In genomic region chr16:85220125-85220839, GRCh38 we compare ENCODE assay signal across 8 cellular contexts.
A peak's percentile ranks its signal among the peaks of the same experiment; 100 is the strongest.
DNase-seq lines count a peak whose midpoint lies in the region; ATAC-seq, FAIRE-seq and TF ChIP-seq lines count a peak whose summit lies in the region.

No MANE protein-coding gene starts in this region.

- peak overlapping the region; percentile 64 for H3K27ac Mint-ChIP-seq in activated naive CD8-positive, alpha-beta T cell treated with anti-CD3 and anti-CD28 coated beads, Interleukin-2, amount 10 ng/mL, durations not matched to agents 7 days and 5 days
- no peak overlapping the region for H3K27ac Mint-ChIP-seq in activated naive CD8-positive, alpha-beta T cell treated with anti-CD3 and anti-CD28 coated beads for 36 hours

- POLR2A ChIA-PET in activated naive CD8-positive, alpha-beta T cell treated with anti-CD3 and anti-CD28 coated beads, Interleukin-2, amount 10 ng/mL, durations not matched to agents 7 days and 5 days (lab: Charles Lee), result no interaction called here

- peaks cover 7 to 30% (median 17%) of the 10 kb centered on the region in 5 donors for H3K4me1 ChIP-seq in subcutaneous abdominal adipose tissue (ENCODE audit: control insufficient read depth in 5 of 5, insufficient read depth in 5 of 5, low read length in 5 of 5)

- TF ChIP-seq CTCF in astrocyte of the spinal cord (IDR thresholded peaks at IDR 0.05; ENCODE audit: low read depth, low read length), result no peak

- no peaks in the 10 kb centered on the region for H3K36me3 ChIP-seq in subcutaneous abdominal adipose tissue (ENCODE audit: control insufficient read depth in 5 of 5, insufficient read depth in 5 of 5, low read length in 5 of 5)

- H3K9ac ChIP-seq in subcutaneous abdominal adipose tissue (ENCODE audit: low read length in 5 of 5), result peak overlapping the region in 4 of 5 donors; percentile 11 to 62 (median 50)

- peaks cover 1% of the 10 kb centered on the region for H3K4me1 Mint-ChIP-seq in activated naive CD8-positive, alpha-beta T cell treated with anti-CD3 and anti-CD28 coated beads, Interleukin-2, amount 10 ng/mL, durations not matched to agents 7 days and 5 days
- no peaks in the 10 kb centered on the region for H3K4me1 Mint-ChIP-seq in activated naive CD8-positive, alpha-beta T cell treated with anti-CD3 and anti-CD28 coated beads for 36 hours

- FAIRE-seq in GM19239 (lab: Jason Lieb, UNC), result no peak

- H3K27me3 ChIP-seq in subcutaneous abdominal adipose tissue (ENCODE audit: control insufficient read depth in 5 of 5, insufficient read depth in 4 of 5, low read length in 5 of 5), result no peaks in the 10 kb centered on the region

- H3K4me3 ChIP-seq in astrocyte of the spinal cord (ENCODE audit: low read depth, low read length), result peak overlapping the region; percentile 1
- peak overlapping the region in 4 of 5 donors; percentile 22 to 52 (median 42) for H3K4me3 ChIP-seq in subcutaneous abdominal adipose tissue (ENCODE audit: low read depth in 1 of 5, low read length in 5 of 5)

- H3K27me3 Mint-ChIP-seq in activated naive CD8-positive, alpha-beta T cell treated with anti-CD3 and anti-CD28 coated beads, Interleukin-2, amount 10 ng/mL, durations not matched to agents 7 days and 5 days, result peaks cover 3% of the 10 kb centered on the region
- peaks cover 4% of the 10 kb centered on the region for H3K27me3 Mint-ChIP-seq in activated naive CD8-positive, alpha-beta T cell treated with anti-CD3 and anti-CD28 coated beads for 36 hours

- H3K36me3 Mint-ChIP-seq in activated naive CD8-positive, alpha-beta T cell treated with anti-CD3 and anti-CD28 coated beads, Interleukin-2, amount 10 ng/mL, durations not matched to agents 7 days and 5 days, result no peaks in the 10 kb centered on the region
- no peaks in the 10 kb centered on the region for H3K36me3 Mint-ChIP-seq in activated naive CD8-positive, alpha-beta T cell treated with anti-CD3 and anti-CD28 coated beads for 36 hours

- DNase-seq in activated naive CD8-positive, alpha-beta T cell treated with anti-CD3 and anti-CD28 coated beads, Interleukin-2, amount 10 ng/mL, durations not matched to agents 7 days and 5 days, result no peak
- DNase-seq in activated naive CD8-positive, alpha-beta T cell treated with anti-CD3 and anti-CD28 coated beads for 36 hours, result no peak
- DNase-seq in astrocyte of the spinal cord (ENCODE audit: low read depth, low spot score) (peak; percentile 92), inferior parietal cortex (ENCODE audit: extremely low spot score) (peak; percentile 48), GM19239 (ENCODE audit: insufficient read length, low spot score) (no peak)

- no peaks in the 10 kb centered on the region for H3K9me3 ChIP-seq in subcutaneous abdominal adipose tissue (ENCODE audit: control insufficient read depth in 5 of 5, low read length in 5 of 5)

- no peaks in the 10 kb centered on the region for H3K9me3 Mint-ChIP-seq in activated naive CD8-positive, alpha-beta T cell treated with anti-CD3 and anti-CD28 coated beads, Interleukin-2, amount 10 ng/mL, durations not matched to agents 7 days and 5 days
- H3K9me3 Mint-ChIP-seq in activated naive CD8-positive, alpha-beta T cell treated with anti-CD3 and anti-CD28 coated beads for 36 hours, result no peaks in the 10 kb centered on the region

- peak overlapping the region; percentile 62 for H3K27ac ChIP-seq in subcutaneous abdominal adipose tissue (ENCODE audit: low read depth, low read length)

- no peak for ATAC-seq in activated naive CD8-positive, alpha-beta T cell treated with anti-CD3 and anti-CD28 coated beads, Interleukin-2, amount 10 ng/mL, durations not matched to agents 7 days and 5 days (ENCODE audit: low read depth)
- ATAC-seq in GM21786 (IDR thresholded peaks at IDR 0.05; ENCODE audit: unreplicated experiment) (no peak), HG03135 (IDR thresholded peaks at IDR 0.05; ENCODE audit: unreplicated experiment) (no peak)

- in situ Hi-C loops in astrocyte of the spinal cord (cut with HindIII; ENCODE audit: low sequenced_read_pairs), result no loop called here

- no peak overlapping the region for H3K4me3 Mint-ChIP-seq in activated naive CD8-positive, alpha-beta T cell treated with anti-CD3 and anti-CD28 coated beads, Interleukin-2, amount 10 ng/mL, durations not matched to agents 7 days and 5 days
- H3K4me3 Mint-ChIP-seq in activated naive CD8-positive, alpha-beta T cell treated with anti-CD3 and anti-CD28 coated beads for 36 hours, result no peak overlapping the region

Comparison
In these comparisons a context has a peak if more than half of its experiments do, and no peak if none do; other contexts are left out.
1. DNase-seq: peak in astrocyte of the spinal cord (single experiment) and inferior parietal cortex (single experiment); none in activated naive CD8-positive, alpha-beta T cell treated with anti-CD3 and anti-CD28 coated beads, Interleukin-2, amount 10 ng/mL, durations not matched to agents 7 days and 5 days (single experiment), activated naive CD8-positive, alpha-beta T cell treated with anti-CD3 and anti-CD28 coated beads for 36 hours (single experiment) and GM19239 (single experiment).